ENCODE assay signal across 10 cellular contexts in genomic region chr6:72363844-72364740, GRCh38.
DNase-seq lines count a peak whose midpoint lies in the region; ATAC-seq and TF ChIP-seq lines count a peak whose summit lies in the region.
"Had no signal": no experiment of that assay in that cellular context is flagged by ENCODE, and none has a peak within 500 bp of the region (broad histone marks: within the 10 kb centered on the region; RNA-seq: fewer than 3 reads in every experiment).

No MANE protein-coding gene starts in this region.

- peaks cover 0 to 6% of the 10 kb centered on the region in 2 donors for H3K4me1 ChIP-seq in thoracic aorta (ENCODE audit: control insufficient read depth in 1 of 2, low read depth in 2 of 2)

- no peaks in the 10 kb centered on the region for H3K9me3 ChIP-seq in thoracic aorta

- no peak for ATAC-seq in thoracic aorta (ENCODE audit: insufficient number of reproducible peaks, low FRiP score, low read depth)
- ATAC-seq in HG03520 (IDR thresholded peaks at IDR 0.05; ENCODE audit: unreplicated experiment), result no peak

- H3K4me3 ChIP-seq in thoracic aorta, result no peak overlapping the region

- H3K27me3 ChIP-seq in thoracic aorta (replicated peaks; ENCODE audit: insufficient read depth), result no peaks in the 10 kb centered on the region

- no peak overlapping the region for H3K27ac ChIP-seq in thoracic aorta

- no peaks in the 10 kb centered on the region for H3K36me3 ChIP-seq in thoracic aorta

- peak; percentile 97 for DNase-seq in HCEC 1CT
- peak; percentile 97 for DNase-seq in amniotic epithelial cell (ENCODE audit: low read depth)
- DNase-seq in hepatic stellate cell (ENCODE audit: low spot score), result peak; percentile 69
- peak; percentile 8 for DNase-seq in thoracic aorta (ENCODE audit: low spot score)
- no peak for DNase-seq in activated CD4-positive, alpha-beta T cell treated with anti-CD3 and anti-CD28 coated beads for 1 hour
- no peak for DNase-seq in NCI-H510A (lab: John Stamatoyannopoulos, UW)
- DNase-seq: activated T-cell treated with anti-CD3 and anti-CD28 coated beads for 4 hours, cortex of kidney, NCI-H1930 had no signal

- no peak for TF ChIP-seq CTCF in thoracic aorta (IDR thresholded peaks at IDR 0.05)

Comparison
In these comparisons a context has a peak if more than half of its experiments do, and no peak if none do; other contexts are left out.
1. DNase-seq: peak in HCEC 1CT (single experiment), amniotic epithelial cell (single experiment), hepatic stellate cell (single experiment) and thoracic aorta (single experiment); none in activated CD4-positive, alpha-beta T cell treated with anti-CD3 and anti-CD28 coated beads for 1 hour (single experiment) and NCI-H510A (single experiment).